In genomic region chr5:139675213-139675612, GRCh38 we compare ENCODE assay signal across 17 cellular contexts. TPM values are rescaled to one million over a fixed set of nuclear protein-coding genes. Genes with fewer than 3 reads are reported as not detected.
A peak's percentile ranks its signal among the peaks of the same experiment; 100 is the strongest.
DNase-seq lines count a peak whose midpoint lies in the region; ATAC-seq and TF ChIP-seq lines count a peak whose summit lies in the region.
"Had no signal": no experiment of that assay in that cellular context is flagged by ENCODE, and none has a peak within 500 bp of the region (broad histone marks: within the 10 kb centered on the region; RNA-seq: fewer than 3 reads in every experiment).

No MANE protein-coding gene starts in this region.

- H3K4me3 ChIP-seq in HCT116 (replicated peaks in 1 of 2; ENCODE audit: low read depth in 1 of 2, low read length in 2 of 2) (no peak overlapping the region), mesodermal cell (ENCODE audit: extremely low read depth, insufficient read depth, low read length, poor library complexity, severe bottlenecking) (no peak overlapping the region), skeletal muscle tissue (ENCODE audit: low read length in 3 of 3) (peak overlapping the region in 1 of 3 donors; percentile 19)
- H3K4me3 ChIP-seq: cardiac muscle cell, testis had no signal

- H3K79me2 ChIP-seq in HCT116 (ENCODE audit: insufficient read depth, low read length), result peaks cover 63% of the 10 kb centered on the region

- no peaks in the 10 kb centered on the region for H3K9me2 ChIP-seq in HCT116 (ENCODE audit: insufficient read depth)

- no peak for TF ChIP-seq POLR2A in HCT116 (IDR thresholded peaks at IDR 0.05; ENCODE audit: borderline replicate concordance, extremely low read depth, insufficient read depth, insufficient read length)

- H3K9me3 ChIP-seq in HCT116 (ENCODE audit: control insufficient read depth in 1 of 2, insufficient read depth in 1 of 2, low read depth in 1 of 2, low read length in 2 of 2) (no peaks in the 10 kb centered on the region), mesodermal cell (ENCODE audit: control insufficient read depth, low read length) (no peaks in the 10 kb centered on the region), skeletal muscle tissue (ENCODE audit: control insufficient read depth in 3 of 3, low read length in 3 of 3) (no peaks in the 10 kb centered on the region)
- H3K9me3 ChIP-seq: testis had no signal

- 0 out of 2 replicates have a peak, but pooled peaks have one; percentile 13 for ATAC-seq in HCT116
- no peak for ATAC-seq in GM21717 (IDR thresholded peaks at IDR 0.05; ENCODE audit: unreplicated experiment)
- ATAC-seq in HG03280 (IDR thresholded peaks at IDR 0.05; ENCODE audit: unreplicated experiment), result no peak
- ATAC-seq: left cardiac atrium had no signal

- no peaks in the 10 kb centered on the region for H3K27me3 ChIP-seq in HCT116 (ENCODE audit: insufficient read depth, low read length)
- no peaks in the 10 kb centered on the region for H3K27me3 ChIP-seq in skeletal muscle tissue (ENCODE audit: control insufficient read depth in 3 of 3, insufficient read depth in 3 of 3, low read length in 3 of 3)
- H3K27me3 ChIP-seq: cardiac muscle cell, testis had no signal

- H3K27ac ChIP-seq in HCT116 (ENCODE audit: low read depth, low read length), result no peak overlapping the region
- peak overlapping the region; percentile 36 for H3K27ac ChIP-seq in mesodermal cell (ENCODE audit: low read depth, low read length, severe bottlenecking)
- peak overlapping the region; percentile 74 for H3K27ac ChIP-seq in skeletal muscle tissue (ENCODE audit: low read depth, low read length)
- H3K27ac ChIP-seq: cardiac muscle cell, testis had no signal

- RAD21 ChIA-PET in HCT116 (lab: Charles Lee; ENCODE audit: low non-redundant PET in 1 of 2, low total read pairs in 2 of 2, uncharacterized antibody in 2 of 2, unreplicated experiment in 2 of 2), result no interaction called here

- POLR2A ChIA-PET in HCT116 (lab: Charles Lee), result no interaction called here

- H3K36me3 ChIP-seq in HCT116 (ENCODE audit: control insufficient read depth in 1 of 2, insufficient read depth in 2 of 2, low read length in 2 of 2) (peaks cover 0 to 4% of the 10 kb centered on the region in 2 experiments; a peak in 1 of 4 replicates), mesodermal cell (ENCODE audit: control insufficient read depth, insufficient read depth, low read length) (peaks cover 36% of the 10 kb centered on the region), skeletal muscle tissue (ENCODE audit: control insufficient read depth in 3 of 3, insufficient read depth in 3 of 3, low read length in 3 of 3) (peaks cover 2 to 6% (median 2%) of the 10 kb centered on the region in 3 donors)
- H3K36me3 ChIP-seq: cardiac muscle cell had no signal

- no peak for TF ChIP-seq RAD21 in HCT116 (IDR thresholded peaks at IDR 0.05; ENCODE audit: low read depth)

- no peaks in the 10 kb centered on the region for H4K20me1 ChIP-seq in HCT116 (ENCODE audit: insufficient read depth)

- peaks cover 13 to 28% of the 10 kb centered on the region in 2 experiments; a peak in 2 of 4 replicates for H3K4me1 ChIP-seq in HCT116 (ENCODE audit: control insufficient read depth in 1 of 2, insufficient read depth in 2 of 2, low read length in 2 of 2)
- peaks cover 47% of the 10 kb centered on the region for H3K4me1 ChIP-seq in mesodermal cell (ENCODE audit: control insufficient read depth, insufficient read depth, low read length, poor library complexity, severe bottlenecking)
- H3K4me1 ChIP-seq in skeletal muscle tissue (ENCODE audit: control insufficient read depth in 3 of 3, insufficient read depth in 3 of 3, low read length in 3 of 3), result peaks cover 80 to 92% (median 84%) of the 10 kb centered on the region in 3 donors

- WGBS in mesodermal cell (ENCODE audit: insufficient coverage in 2 of 2), 2 experiments, result 97 to 100% methylated on average over 2 to 4 of the region's 4 CpGs

- no peak overlapping the region for H3K4me2 ChIP-seq in HCT116 (ENCODE audit: low read length)

- DNase-seq in HCT116 (ENCODE audit: low read depth, low spot score) (no peak), astrocyte of the hippocampus (ENCODE audit: low read depth, low spot score) (peak; percentile 18), NCI-H1105 (lab: John Stamatoyannopoulos, UW) (no peak), Kasumi-1 (lab: John Stamatoyannopoulos, UW) (no peak)
- DNase-seq: activated CD4-positive, CD25-positive, alpha-beta regulatory T cell; activated CD8-positive, alpha-beta memory T cell treated with anti-CD3 and anti-CD28 coated beads, Interleukin-2, amount 50 U/mL, for 4 hours; activated naive CD4-positive, alpha-beta T cell treated with anti-CD3 and anti-CD28 coated beads, Interleukin-2, amount 10 ng/mL, durations not matched to agents 7 days and 5 days; C1 segment of cervical spinal cord; left cardiac atrium; NCI-H187 treated with DMSO at 0.1 percent for 48 hours; NCI-H526; testis had no signal

- CTCF ChIA-PET in HCT116 (lab: Charles Lee), result interaction anchor here (0.8 kb wide), 1 partner anchor 9 kb away, joined by 3 read pairs; no protein-coding TSS in a partner anchor

- TF ChIP-seq CTCF in HCT116 (IDR thresholded peaks at IDR 0.05 in 2 of 3, conservative IDR thresholded peaks at IDR 0.05 in 1 of 3; ENCODE audit: borderline replicate concordance in 1 of 3, insufficient read depth in 1 of 3, low read depth in 2 of 3, low read length in 2 of 3), result no peak

- no peak overlapping the region for H3K9ac ChIP-seq in HCT116 (ENCODE audit: low read length)
- H3K9ac ChIP-seq in skeletal muscle tissue (ENCODE audit: low read depth in 1 of 3, low read length in 3 of 3), result peak overlapping the region; percentile 44 to 65 (median 64)

- intact Hi-C loops in HCT116 (cut with micrococcal nuclease), result no loop called here

- no peak overlapping the region for H2AFZ ChIP-seq in HCT116 (ENCODE audit: low read depth, low read length, poor library complexity, severe bottlenecking)

- no TSS peak for BruUV-seq in HCT116 (replicated peaks; lab: Mats Ljungman, UMichigan)

TF ChIP-seq in HCT116, 20 proteins besides CTCF, POLR2A, EP300 and RAD21 (continues in another document):
- TF ChIP-seq SRF (IDR thresholded peaks at IDR 0.05; ENCODE audit: low read depth) (no peak), EZH2phosphoT487 (IDR thresholded peaks at IDR 0.05; ENCODE audit: borderline replicate concordance) (no peak), ZNF274 (IDR thresholded peaks at IDR 0.05; ENCODE audit: low read depth, low read length) (no peak), ELF1 (IDR thresholded peaks at IDR 0.05; ENCODE audit: borderline replicate concordance, low read depth) (no peak), CBX3 (IDR thresholded peaks at IDR 0.05; ENCODE audit: low read depth) (no peak), JUND (IDR thresholded peaks at IDR 0.05) (no peak), FOSL1 (IDR thresholded peaks at IDR 0.05; ENCODE audit: low read depth) (no peak), ZBTB33 (IDR thresholded peaks at IDR 0.05; ENCODE audit: extremely low read depth, insufficient replicate concordance, low read length) (no peak), REST (IDR thresholded peaks at IDR 0.05; ENCODE audit: low read depth) (no peak), TCF7L2 (IDR thresholded peaks at IDR 0.05; ENCODE audit: borderline replicate concordance, extremely low read depth, insufficient read depth, insufficient read length) (no peak), YY1 (IDR thresholded peaks at IDR 0.05; ENCODE audit: extremely low read depth, insufficient replicate concordance, low read depth, low read length) (no peak), ATF3 (IDR thresholded peaks at IDR 0.05) (no peak), ZFX (IDR thresholded peaks at IDR 0.05) (no peak)

RNA-seq across cellular contexts. Expression of gene CXXC5, which starts 27.1 kb away (rescaled TPM):
- 43.1 TPM for total RNA-seq in HCT116 (2021; ENCODE audit: unreplicated experiment)
- 34.4 and 46.2 TPM in 2 replicates for polyA plus RNA-seq in HCT116 (2012)
- polyA plus RNA-seq in mesodermal cell (2013, experiment 1 of 2), result 118 TPM
- polyA plus RNA-seq in mesodermal cell (2013, experiment 2 of 2), result 93.8 TPM
- 66.8 TPM for total RNA-seq in skeletal muscle tissue
